19 cellular contexts compared by ENCODE assay signal in the genomic region with DNA sequence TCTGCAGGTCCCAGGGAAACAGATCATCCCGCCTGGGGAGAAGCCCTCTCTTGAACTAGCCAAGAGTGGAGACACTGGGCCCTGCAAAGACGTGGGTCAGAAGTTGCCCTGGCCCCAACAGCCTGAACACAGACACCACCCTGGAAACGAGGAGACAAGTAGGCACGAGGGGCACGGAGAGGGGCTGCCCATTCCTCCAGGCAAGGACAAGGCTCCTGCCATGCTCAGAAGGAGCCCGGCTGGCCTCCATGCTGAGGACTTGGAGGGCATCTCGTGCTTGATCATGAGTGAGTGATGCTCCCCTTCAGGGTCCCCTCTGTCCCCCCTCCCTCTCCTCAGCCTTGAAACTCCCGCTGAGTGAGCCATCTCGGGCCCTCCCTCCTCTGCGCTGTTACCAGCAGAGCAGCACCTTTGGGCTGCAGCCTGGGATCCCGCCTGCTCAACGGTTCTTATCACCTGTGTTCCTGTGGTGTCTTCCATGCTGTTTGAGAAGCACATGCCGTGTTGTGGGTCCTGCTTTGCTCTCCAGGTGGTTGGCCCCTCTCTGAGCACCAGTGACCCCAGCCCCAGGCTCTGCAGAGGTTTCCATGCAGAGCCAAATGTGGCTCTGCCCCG.
DNase-seq lines count a peak whose midpoint lies in the region; ATAC-seq, FAIRE-seq and TF ChIP-seq lines count a peak whose summit lies in the region.
"Had no signal": no experiment of that assay in that cellular context is flagged by ENCODE, and none has a peak within 500 bp of the region (broad histone marks: within the 10 kb centered on the region; RNA-seq: fewer than 3 reads in every experiment).

No MANE protein-coding gene starts in this region.

- peaks cover 0 to 6% (median 0%) of the 10 kb centered on the region in 3 donors for H3K27me3 ChIP-seq in sigmoid colon
- no peaks in the 10 kb centered on the region for H3K27me3 ChIP-seq in testis

- H3K4me3 ChIP-seq in kidney (ENCODE audit: low read length in 2 of 2) = no peak overlapping the region
- H3K4me3 ChIP-seq in sigmoid colon = no peak overlapping the region
- H3K4me3 ChIP-seq in testis = no peak overlapping the region
- H3K4me3 ChIP-seq: A549 had no signal

- no peak overlapping the region for H3K9ac ChIP-seq in kidney (ENCODE audit: low read length in 2 of 2)

- H3K27ac ChIP-seq in kidney (ENCODE audit: low read depth in 2 of 2, low read length in 2 of 2) = no peak overlapping the region
- no peak overlapping the region for H3K27ac ChIP-seq in sigmoid colon
- H3K27ac ChIP-seq in testis = no peak overlapping the region
- H3K27ac ChIP-seq: 22Rv1, A549, C4-2B had no signal

- no peak for TF ChIP-seq EP300 in sigmoid colon (IDR thresholded peaks at IDR 0.05)

- H3K36me3 ChIP-seq in kidney (ENCODE audit: control insufficient read depth in 1 of 2, insufficient read depth in 2 of 2, low read length in 2 of 2) (no peaks in the 10 kb centered on the region), sigmoid colon (no peaks in the 10 kb centered on the region), testis (ENCODE audit: low read depth, missing control alignments) (no peaks in the 10 kb centered on the region)

- H3K4me1 ChIP-seq in kidney (ENCODE audit: control insufficient read depth in 1 of 2, insufficient read depth in 1 of 2, low read depth in 1 of 2, low read length in 2 of 2) (no peaks in the 10 kb centered on the region), sigmoid colon (no peaks in the 10 kb centered on the region), testis (no peaks in the 10 kb centered on the region)
- H3K4me1 ChIP-seq: A549 had no signal

- no peak for FAIRE-seq in kidney (lab: Jason Lieb, UNC)
- FAIRE-seq: A549, GM12892, GM18507, H1 had no signal

- TF ChIP-seq CTCF in kidney (IDR thresholded peaks at IDR 0.05; ENCODE audit: borderline replicate concordance, extremely low read depth, insufficient read depth) = no peak
- no peak for TF ChIP-seq CTCF in sigmoid colon (IDR thresholded peaks at IDR 0.05)
- TF ChIP-seq CTCF in testis (IDR thresholded peaks at IDR 0.05) = no peak

- TF ChIP-seq POLR2A in sigmoid colon (IDR thresholded peaks at IDR 0.05) (no peak), testis (IDR thresholded peaks at IDR 0.05) (no peak)

- intact Hi-C loops in cardiac septum (cut with DNase I) (no loop called here), left cardiac atrium (cut with DNase I) (no loop called here), kidney (cut with DNase I) (no loop called here), sigmoid colon (cut with DNase I) (no loop called here), testis (cut with DNase I; ENCODE audit: low total_unique reads) (no loop called here)

- DNase-seq in cardiac septum (ENCODE audit: low spot score) (peak; percentile 59), left cardiac atrium (no peak), kidney (peak; percentile 48), sigmoid colon (peak; percentile 54), putamen (ENCODE audit: low spot score) (no peak), testis (no peak)
- DNase-seq: AML-193; CD4-positive, alpha-beta memory T cell; DMS153; DMS79; GDM1; H9 had no signal

- 77 to 85% methylated on average over 14 of the region's 14 CpGs for WGBS in sigmoid colon, 2 donors
- WGBS in testis, 2 donors = 90 to 94% methylated on average over 13 to 14 of the region's 14 CpGs

- H3K9me3 ChIP-seq in kidney (ENCODE audit: control insufficient read depth in 1 of 2, low read length in 2 of 2) (peaks cover 0 to 3% of the 10 kb centered on the region in 2 donors), sigmoid colon (peaks cover 0 to 5% (median 0%) of the 10 kb centered on the region in 4 donors), testis (no peaks in the 10 kb centered on the region)
- H3K9me3 ChIP-seq: A549 had no signal

- no peak for ATAC-seq in left cardiac atrium
- ATAC-seq in GM21717 (IDR thresholded peaks at IDR 0.05; ENCODE audit: unreplicated experiment) = no peak
- ATAC-seq: A549 had no signal

Comparison
In these comparisons a context has a peak if more than half of its experiments do, and no peak if none do; other contexts are left out.
1. DNase-seq: peak in cardiac septum (single experiment), kidney (single experiment) and sigmoid colon (single experiment); none in left cardiac atrium (single experiment), putamen (single experiment) and testis (single experiment).